ENCODE assay signal across 9 cellular contexts in genomic region chr14:24398298-24398942, GRCh38. TPM values are rescaled to one million over a fixed set of nuclear protein-coding genes. Genes with fewer than 3 reads are reported as not detected.
DNase-seq lines count a peak whose midpoint lies in the region; ATAC-seq and TF ChIP-seq lines count a peak whose summit lies in the region.
"Had no signal": no experiment of that assay in that cellular context is flagged by ENCODE, and none has a peak within 500 bp of the region (broad histone marks: within the 10 kb centered on the region; RNA-seq: fewer than 3 reads in every experiment).

No MANE protein-coding gene starts in this region.

- ATAC-seq in natural killer cell treated with Interleukin-12 subunit alpha and Interleukin-12 subunit beta and Interleukin-15 and Interleukin-18, amount 100 ng/mL, for 72 hours: no peak
- no peak for ATAC-seq in GM18867 (IDR thresholded peaks at IDR 0.05; ENCODE audit: unreplicated experiment)

- peaks cover 5% of the 10 kb centered on the region for H3K9me3 Mint-ChIP-seq in mesothelial cell of epicardium
- H3K9me3 Mint-ChIP-seq in natural killer cell treated with Interleukin-12 subunit alpha and Interleukin-12 subunit beta and Interleukin-15 and Interleukin-18, amount 100 ng/mL, for 72 hours: no peaks in the 10 kb centered on the region

- no peaks in the 10 kb centered on the region for H3K27me3 Mint-ChIP-seq in mesothelial cell of epicardium (ENCODE audit: low read depth)
- H3K27me3 Mint-ChIP-seq in natural killer cell treated with Interleukin-12 subunit alpha and Interleukin-12 subunit beta and Interleukin-15 and Interleukin-18, amount 100 ng/mL, for 72 hours: peaks cover 15 to 21% of the 10 kb centered on the region in 2 donors

- peak overlapping the region; percentile 97 for H3K4me3 Mint-ChIP-seq in mesothelial cell of epicardium
- H3K4me3 Mint-ChIP-seq in natural killer cell treated with Interleukin-12 subunit alpha and Interleukin-12 subunit beta and Interleukin-15 and Interleukin-18, amount 100 ng/mL, for 72 hours: no peak overlapping the region

- H3K4me3 ChIP-seq in ectodermal cell (ENCODE audit: insufficient read depth, low read depth, low read length): peak overlapping the region; percentile 65
- peak overlapping the region; percentile 80 for H3K4me3 ChIP-seq in urinary bladder (ENCODE audit: low read depth, low read length)

- no peaks in the 10 kb centered on the region for H3K9me3 ChIP-seq in ectodermal cell (ENCODE audit: control insufficient read depth, low read length)

- H3K27ac Mint-ChIP-seq in mesothelial cell of epicardium: peak overlapping the region; percentile 84
- no peak overlapping the region for H3K27ac Mint-ChIP-seq in natural killer cell treated with Interleukin-12 subunit alpha and Interleukin-12 subunit beta and Interleukin-15 and Interleukin-18, amount 100 ng/mL, for 72 hours

- no peaks in the 10 kb centered on the region for H3K27me3 ChIP-seq in ectodermal cell (ENCODE audit: control insufficient read depth, insufficient read depth, low read length, poor library complexity, severe bottlenecking)

- H3K4me1 Mint-ChIP-seq in mesothelial cell of epicardium: peaks cover 83% of the 10 kb centered on the region
- H3K4me1 Mint-ChIP-seq in natural killer cell treated with Interleukin-12 subunit alpha and Interleukin-12 subunit beta and Interleukin-15 and Interleukin-18, amount 100 ng/mL, for 72 hours (ENCODE audit: low read depth in 2 of 2): peaks cover 5 to 7% of the 10 kb centered on the region in 2 donors

- H3K4me1 ChIP-seq in ectodermal cell (ENCODE audit: control insufficient read depth, insufficient read depth, low read length) (peaks cover 21% of the 10 kb centered on the region), urinary bladder (ENCODE audit: insufficient read depth) (no peaks in the 10 kb centered on the region)

- H3K36me3 ChIP-seq in ectodermal cell (ENCODE audit: control insufficient read depth, insufficient read depth, low read length) (no peaks in the 10 kb centered on the region), urinary bladder (ENCODE audit: insufficient read depth) (no peaks in the 10 kb centered on the region)

- DNase-seq in DMS79 (lab: John Stamatoyannopoulos, UW) (peak; percentile 15), DMS79 treated with DMSO at 0.1 percent for 48 hours (lab: John Stamatoyannopoulos, UW) (no peak), mesothelial cell of epicardium (ENCODE audit: low spot score in 2 of 2, unreplicated experiment in 2 of 2) (peak; percentile 46 to 68)
- no peak for DNase-seq in natural killer cell treated with Interleukin-12 subunit alpha and Interleukin-12 subunit beta and Interleukin-15 and Interleukin-18, amount 100 ng/mL, for 72 hours (ENCODE audit: low spot score)
- DNase-seq in activated CD8-positive, alpha-beta memory T cell treated with anti-CD3 and anti-CD28 coated beads, Interleukin-2, amount 50 U/mL, for 4 hours: no peak

- H3K36me3 Mint-ChIP-seq in mesothelial cell of epicardium: peaks cover 2% of the 10 kb centered on the region
- H3K36me3 Mint-ChIP-seq in natural killer cell treated with Interleukin-12 subunit alpha and Interleukin-12 subunit beta and Interleukin-15 and Interleukin-18, amount 100 ng/mL, for 72 hours: no peaks in the 10 kb centered on the region

- H3K27ac ChIP-seq in ectodermal cell (ENCODE audit: insufficient read depth, low read depth, low read length, poor library complexity, severe bottlenecking) (no peak overlapping the region), urinary bladder (ENCODE audit: low read depth) (peak overlapping the region; percentile 61)

- TF ChIP-seq CTCF in mesothelial cell of epicardium (IDR thresholded peaks at IDR 0.05; ENCODE audit: unreplicated experiment): no peak

- 9 to 23% methylated on average over 5 to 11 of the region's 18 CpGs for WGBS in ectodermal cell, 2 experiments
- 4% methylated on average over 18 of the region's 18 CpGs for WGBS in urinary bladder

RNA-seq across cellular contexts. Expression of gene NYNRIN, which starts 0.4 kb away (rescaled TPM):
- 26.8 TPM for polyA plus RNA-seq in ectodermal cell (2013, experiment 1 of 4)
- 37.6 TPM for polyA plus RNA-seq in ectodermal cell (2013, experiment 2 of 4)
- 23.9 TPM for polyA plus RNA-seq in ectodermal cell (2013, experiment 3 of 4)
- polyA plus RNA-seq in ectodermal cell (2013, experiment 4 of 4): 28.9 TPM
- total RNA-seq in mesothelial cell of epicardium: 171 to 173 TPM (median 173 TPM) in 3 replicates
- total RNA-seq in urinary bladder: 35.4 TPM
- polyA plus RNA-seq in urinary bladder: 13.5 TPM
- total RNA-seq in natural killer cell treated with Interleukin-12 subunit alpha and Interleukin-12 subunit beta and Interleukin-15 and Interleukin-18, amount 100 ng/mL, for 72 hours: under 1 TPM in 1 of 2 donors, not detected in 1; 0.11 TPM
- total RNA-seq: M059J had no signal

RNA-seq across cellular contexts. Expression of gene NFATC4, which starts 30.4 kb away (rescaled TPM):
- 100 TPM for polyA plus RNA-seq in ectodermal cell (2013, experiment 1 of 4)
- polyA plus RNA-seq in ectodermal cell (2013, experiment 2 of 4): 95.1 TPM
- polyA plus RNA-seq in ectodermal cell (2013, experiment 3 of 4): 104 TPM
- polyA plus RNA-seq in ectodermal cell (2013, experiment 4 of 4): 114 TPM
- total RNA-seq in mesothelial cell of epicardium (291 to 298 TPM (median 292 TPM) in 3 replicates), urinary bladder (41.8 TPM)
- 136 TPM for polyA plus RNA-seq in urinary bladder
- total RNA-seq in natural killer cell treated with Interleukin-12 subunit alpha and Interleukin-12 subunit beta and Interleukin-15 and Interleukin-18, amount 100 ng/mL, for 72 hours: not detected

RNA-seq across cellular contexts. Expression of gene CBLN3, which starts 31.0 kb away (rescaled TPM):
- polyA plus RNA-seq in ectodermal cell (2013, experiment 1 of 4): 0.83 TPM
- 0.28 TPM for polyA plus RNA-seq in ectodermal cell (2013, experiment 2 of 4)
- 0.53 TPM for polyA plus RNA-seq in ectodermal cell (2013, experiment 3 of 4)
- polyA plus RNA-seq in ectodermal cell (2013, experiment 4 of 4): 0.65 TPM
- total RNA-seq in mesothelial cell of epicardium (3.9 to 5.5 TPM (median 4.8 TPM) in 3 replicates), urinary bladder (1.8 TPM)
- polyA plus RNA-seq in urinary bladder: 5.9 TPM
- total RNA-seq in natural killer cell treated with Interleukin-12 subunit alpha and Interleukin-12 subunit beta and Interleukin-15 and Interleukin-18, amount 100 ng/mL, for 72 hours: 10 to 100 TPM in 1 of 2 donors, 1 to 10 TPM in 1; 5.3 to 10.9 TPM

RNA-seq across cellular contexts. Expression of gene KHNYN, which starts 31.3 kb away (rescaled TPM):
- polyA plus RNA-seq in ectodermal cell (2013, experiment 1 of 4): 29.5 TPM
- polyA plus RNA-seq in ectodermal cell (2013, experiment 2 of 4): 31.1 TPM
- 25.3 TPM for polyA plus RNA-seq in ectodermal cell (2013, experiment 3 of 4)
- 29.5 TPM for polyA plus RNA-seq in ectodermal cell (2013, experiment 4 of 4)
- total RNA-seq in mesothelial cell of epicardium (89.2 to 92.2 TPM (median 89.3 TPM) in 3 replicates), urinary bladder (51.4 TPM)
- polyA plus RNA-seq in urinary bladder: 37.5 TPM
- 10 to 100 TPM; 61.7 to 65.3 TPM for total RNA-seq in natural killer cell treated with Interleukin-12 subunit alpha and Interleukin-12 subunit beta and Interleukin-15 and Interleukin-18, amount 100 ng/mL, for 72 hours

RNA-seq across cellular contexts. Expression of gene SDR39U1, which starts 44.2 kb away (rescaled TPM):
- 60.0 TPM for polyA plus RNA-seq in ectodermal cell (2013, experiment 1 of 4)
- 67.0 TPM for polyA plus RNA-seq in ectodermal cell (2013, experiment 2 of 4)
- 57.1 TPM for polyA plus RNA-seq in ectodermal cell (2013, experiment 3 of 4)
- 67.6 TPM for polyA plus RNA-seq in ectodermal cell (2013, experiment 4 of 4)
- 56.7 to 69.3 TPM (median 64.2 TPM) in 3 replicates for total RNA-seq in mesothelial cell of epicardium
- 12.3 TPM for total RNA-seq in urinary bladder
- 70.9 TPM for polyA plus RNA-seq in urinary bladder
- 10 to 100 TPM; 33.2 to 50.7 TPM for total RNA-seq in natural killer cell treated with Interleukin-12 subunit alpha and Interleukin-12 subunit beta and Interleukin-15 and Interleukin-18, amount 100 ng/mL, for 72 hours

Comparison
In these comparisons a context has a peak if more than half of its experiments do, and no peak if none do; other contexts are left out.
1. DNase-seq: peak in DMS79 (single experiment) and mesothelial cell of epicardium (2 of 2); none in DMS79 treated with DMSO at 0.1 percent for 48 hours (single experiment), natural killer cell treated with Interleukin-12 subunit alpha and Interleukin-12 subunit beta and Interleukin-15 and Interleukin-18, amount 100 ng/mL, for 72 hours (single experiment) and activated CD8-positive, alpha-beta memory T cell treated with anti-CD3 and anti-CD28 coated beads, Interleukin-2, amount 50 U/mL, for 4 hours (single experiment).
2. RNA of gene NYNRIN, which starts 0.4 kb away (total RNA-seq): 171 to 173 TPM in mesothelial cell of epicardium and 35.4 TPM in urinary bladder (single experiment); 0.11 TPM in natural killer cell treated with Interleukin-12 subunit alpha and Interleukin-12 subunit beta and Interleukin-15 and Interleukin-18, amount 100 ng/mL, for 72 hours; every median in the first group is over 10 times any median in the second.
3. RNA of gene NFATC4, which starts 30.4 kb away (total RNA-seq): 291 to 298 TPM in mesothelial cell of epicardium and 41.8 TPM in urinary bladder (single experiment); not detected in natural killer cell treated with Interleukin-12 subunit alpha and Interleukin-12 subunit beta and Interleukin-15 and Interleukin-18, amount 100 ng/mL, for 72 hours; every median in the first group is over 10 times any median in the second.